18 cellular contexts compared by ENCODE assay signal in genomic region chr18:58545338-58546096, GRCh38.
DNase-seq lines count a peak whose midpoint lies in the region; ATAC-seq and TF ChIP-seq lines count a peak whose summit lies in the region.
"Had no signal": no experiment of that assay in that cellular context is flagged by ENCODE, and none has a peak within 500 bp of the region (broad histone marks: within the 10 kb centered on the region; RNA-seq: fewer than 3 reads in every experiment).

No MANE protein-coding gene starts in this region.

- H3K4me1 Mint-ChIP-seq in activated T-cell treated with anti-CD3 and anti-CD28 coated beads, Interleukin-2, amount 50 U/mL, for 72 hours (ENCODE audit: low read depth) = peaks cover 91% of the 10 kb centered on the region

- H3K79me2 ChIP-seq in smooth muscle cell (ENCODE audit: low read depth) = no peaks in the 10 kb centered on the region

- intact Hi-C loops in left ventricle myocardium superior (cut with micrococcal nuclease) = no loop called here

- H3K4me2 ChIP-seq in smooth muscle cell = no peak overlapping the region

- H3K9me3 ChIP-seq in smooth muscle cell (replicated peaks; ENCODE audit: low read depth) = no peaks in the 10 kb centered on the region
- H3K9me3 ChIP-seq: prostate gland had no signal

- no peaks in the 10 kb centered on the region for H3K36me3 ChIP-seq in smooth muscle cell (ENCODE audit: low read depth)
- H3K36me3 ChIP-seq: prostate gland had no signal

- H3K27ac ChIP-seq in VCaP = peak overlapping the region; percentile 56; the same call in 1 of the 2 replicates
- peak overlapping the region; percentile 38 for H3K27ac ChIP-seq in smooth muscle cell (ENCODE audit: low read depth)

- no peak overlapping the region for H2AFZ ChIP-seq in smooth muscle cell (ENCODE audit: low read depth)

- H3K27me3 Mint-ChIP-seq in activated T-cell treated with anti-CD3 and anti-CD28 coated beads, Interleukin-2, amount 50 U/mL, for 72 hours (ENCODE audit: low read depth) = peaks cover 8% of the 10 kb centered on the region
- H3K27me3 Mint-ChIP-seq: activated CD4-positive, alpha-beta T cell treated with anti-CD3 and anti-CD28 coated beads, Interleukin-2, amount 10 ng/mL, durations not matched to agents 7 days and 5 days had no signal

- 82% methylated on average over 9 of the region's 9 CpGs for WGBS in smooth muscle cell (ENCODE audit: low lambda C conversion rate)

- TF ChIP-seq CTCF in VCaP (conservative IDR thresholded peaks at IDR 0.05) (no peak), smooth muscle cell (IDR thresholded peaks at IDR 0.05; ENCODE audit: borderline replicate concordance, insufficient read depth, poor library complexity, severe bottlenecking) (no peak)

- H4K20me1 ChIP-seq in smooth muscle cell (ENCODE audit: low read depth) = peaks cover 3% of the 10 kb centered on the region

- H3K9ac ChIP-seq in smooth muscle cell (ENCODE audit: low read depth) = no peak overlapping the region

- no peak overlapping the region for H3K4me3 ChIP-seq in smooth muscle cell
- H3K4me3 ChIP-seq: prostate gland had no signal

- H3K27ac Mint-ChIP-seq in activated T-cell treated with anti-CD3 and anti-CD28 coated beads, Interleukin-2, amount 50 U/mL, for 72 hours = peak overlapping the region; percentile 68
- H3K27ac Mint-ChIP-seq: activated CD4-positive, alpha-beta T cell treated with anti-CD3 and anti-CD28 coated beads, Interleukin-2, amount 10 ng/mL, durations not matched to agents 7 days and 5 days; type B pancreatic cell had no signal

- DNase-seq in activated T-cell treated with anti-CD3 and anti-CD28 coated beads, Interleukin-2, amount 50 U/mL, for 72 hours = no peak
- DNase-seq in activated T-cell treated with anti-CD3 and anti-CD28 coated beads, Interleukin-2, amount 50 U/mL, for 48 hours = no peak
- DNase-seq in left ventricle myocardium superior (no peak), smooth muscle cell (lab: John Stamatoyannopoulos, UW; ENCODE audit: unreplicated experiment) (no peak), NCI-H69 (lab: John Stamatoyannopoulos, UW) (no peak), NOMO-1 (lab: John Stamatoyannopoulos, UW; ENCODE audit: unreplicated experiment in 2 of 2) (no peak)
- DNase-seq: ACHN; activated CD4-positive, alpha-beta T cell treated with anti-CD3 and anti-CD28 coated beads, Interleukin-2, amount 10 ng/mL, durations not matched to agents 7 days and 5 days; effector memory CD4-positive, alpha-beta T cell; glutamatergic neuron; GOT3; naive thymus-derived CD4-positive, alpha-beta T cell; NCI-H146 had no signal

- H3K9me3 Mint-ChIP-seq in activated T-cell treated with anti-CD3 and anti-CD28 coated beads, Interleukin-2, amount 50 U/mL, for 72 hours = peaks cover 4 to 5% of the 10 kb centered on the region in 2 donors
- H3K9me3 Mint-ChIP-seq: activated CD4-positive, alpha-beta T cell treated with anti-CD3 and anti-CD28 coated beads, Interleukin-2, amount 10 ng/mL, durations not matched to agents 7 days and 5 days had no signal

- H3K27me3 ChIP-seq in smooth muscle cell (ENCODE audit: low read depth) = no peaks in the 10 kb centered on the region

- H3K4me1 ChIP-seq in smooth muscle cell (ENCODE audit: low read depth) = no peaks in the 10 kb centered on the region
- H3K4me1 ChIP-seq: prostate gland had no signal

- H3K4me3 Mint-ChIP-seq in activated T-cell treated with anti-CD3 and anti-CD28 coated beads, Interleukin-2, amount 50 U/mL, for 72 hours = peak overlapping the region; percentile 66 to 69
- H3K4me3 Mint-ChIP-seq: activated CD4-positive, alpha-beta T cell treated with anti-CD3 and anti-CD28 coated beads, Interleukin-2, amount 10 ng/mL, durations not matched to agents 7 days and 5 days; naive thymus-derived CD4-positive, alpha-beta T cell; type B pancreatic cell had no signal

- peaks cover 6 to 8% of the 10 kb centered on the region in 2 donors for H3K36me3 Mint-ChIP-seq in activated T-cell treated with anti-CD3 and anti-CD28 coated beads, Interleukin-2, amount 50 U/mL, for 72 hours (ENCODE audit: insufficient read depth in 2 of 2)
- H3K36me3 Mint-ChIP-seq: type B pancreatic cell had no signal

- no peak for ATAC-seq in activated T-cell treated with anti-CD3 and anti-CD28 coated beads, Interleukin-2, amount 50 U/mL, for 72 hours (replicated peaks in 1 of 2)
- ATAC-seq in left ventricle myocardium superior (peak; percentile 54), HG03159 (IDR thresholded peaks at IDR 0.05; ENCODE audit: unreplicated experiment) (no peak)
- ATAC-seq: Panc1 had no signal

- H3F3A ChIP-seq in smooth muscle cell (ENCODE audit: low read depth) = peaks cover 10% of the 10 kb centered on the region
